ENCODE assay signal across 11 cellular contexts in genomic region chr7:105309235-105310156, GRCh38.
DNase-seq lines count a peak whose midpoint lies in the region; ATAC-seq, FAIRE-seq and TF ChIP-seq lines count a peak whose summit lies in the region.
"Had no signal": no experiment of that assay in that cellular context is flagged by ENCODE, and none has a peak within 500 bp of the region (broad histone marks: within the 10 kb centered on the region; RNA-seq: fewer than 3 reads in every experiment).

No MANE protein-coding gene starts in this region.

- H3K27ac ChIP-seq in GM12878 (ENCODE audit: control insufficient read depth, insufficient read depth) = no peak overlapping the region
- no peak overlapping the region for H3K27ac ChIP-seq in small intestine (ENCODE audit: low read depth in 1 of 2, low read length in 1 of 2)
- H3K27ac ChIP-seq: HL-60 had no signal

- peak; percentile 49 for ATAC-seq in HG03521 (IDR thresholded peaks at IDR 0.05; ENCODE audit: unreplicated experiment)
- peak; percentile 75 for ATAC-seq in GM12878
- no peak for ATAC-seq in HG02884 (IDR thresholded peaks at IDR 0.05; ENCODE audit: unreplicated experiment)
- no peak for ATAC-seq in HG03442 (IDR thresholded peaks at IDR 0.05; ENCODE audit: unreplicated experiment)

- WGBS in GM12878 (ENCODE audit: insufficient coverage, insufficient replicate concordance, low lambda C conversion rate, missing lambda C conversion rate) = 91% methylated on average over 2 of the region's 2 CpGs
- 76 to 87% (median 85%) methylated on average over 2 of the region's 2 CpGs for WGBS in small intestine, 3 donors

- DNase-seq in stimulated activated CD4-positive, alpha-beta T cell treated with anti-CD3 and anti-CD28 coated beads, Interleukin-15, amount 100 ng/mL, for 24 hours = peak; percentile 8
- no peak for DNase-seq in stimulated activated CD4-positive, alpha-beta T cell treated with anti-CD3 and anti-CD28 coated beads, Interleukin-12 subunit alpha, Interleukin-12 subunit beta, amount 100 ng/mL, for 4 hours
- DNase-seq in GM12878 (ENCODE audit: low read depth, low spot score) = no peak
- DNase-seq in HTR-8/SVneo (ENCODE audit: insufficient read length, low spot score) = no peak
- DNase-seq in small intestine = no peak
- DNase-seq: activated CD4-positive, alpha-beta T cell treated with anti-CD3 and anti-CD28 coated beads, Interleukin-2, amount 10 ng/mL, durations not matched to agents 24 days and 14 days; stimulated activated CD8-positive, alpha-beta memory T cell treated with anti-CD3 and anti-CD28 coated beads, Interleukin-4, amount 100 ng/mL, for 48 hours had no signal

- H3K4me3 ChIP-seq in GM12878 (no peak overlapping the region), small intestine (ENCODE audit: low read depth in 1 of 2, low read length in 2 of 2) (no peak overlapping the region)

- RAD21 ChIA-PET in GM12878 (lab: Charles Lee; ENCODE audit: unreplicated experiment) = interaction anchor here (1.2 to 3.4 kb wide), 7 partner anchors 9 to 284 kb away, joined by 3 to 29 read pairs (median 5); no protein-coding TSS in a partner anchor

- TF ChIP-seq CTCF in GM12878 (IDR thresholded peaks at IDR 0.05 in 2 of 3, conservative IDR thresholded peaks at IDR 0.05 in 1 of 3; ENCODE audit: control insufficient read depth in 2 of 3, extremely low read depth in 1 of 3, insufficient read depth in 1 of 3, low read depth in 3 of 3, low read length in 3 of 3) = no peak; a peak in 1 of 6 replicates

- BruUV-seq in GM12878 (replicated peaks; lab: Mats Ljungman, UMichigan) = no TSS peak

- intact Hi-C loops in GM12878 (cut with micrococcal nuclease; ENCODE audit: unreplicated experiment) = no loop called here

- peaks cover 28% of the 10 kb centered on the region for H3K4me1 ChIP-seq in GM12878 (ENCODE audit: control insufficient read depth, insufficient read depth, low read length)
- peaks cover 0 to 2% of the 10 kb centered on the region in 2 donors for H3K4me1 ChIP-seq in small intestine (ENCODE audit: control insufficient read depth in 2 of 2, insufficient read depth in 1 of 2, low read depth in 1 of 2, low read length in 1 of 2)

- H3K27me3 ChIP-seq in GM12878 (replicated peaks in 1 of 2; ENCODE audit: control insufficient read depth in 2 of 2, insufficient read depth in 2 of 2, low read length in 1 of 2) (no peaks in the 10 kb centered on the region), small intestine (ENCODE audit: control insufficient read depth in 2 of 2, insufficient read depth in 2 of 2, low read length in 2 of 2) (no peaks in the 10 kb centered on the region)

- SMC1A ChIA-PET in GM12878 (lab: Charles Lee; ENCODE audit: uncharacterized antibody, unreplicated experiment) = interaction anchor here (0.8 to 3.2 kb wide), 10 partner anchors 9 to 42 kb away, joined by 3 to 18 read pairs (median 4); no protein-coding TSS in a partner anchor

- CTCF ChIA-PET in GM12878 (lab: Yijun Ruan, JAX) = interaction anchor here (0.8 to 3.5 kb wide), 5 partner anchors 12 to 328 kb away, joined by 3 to 20 read pairs (median 4); no protein-coding TSS in a partner anchor

- peak overlapping the region; percentile 15 for H2AFZ ChIP-seq in GM12878 (ENCODE audit: control insufficient read depth, low read depth, low read length)

- H3K9ac ChIP-seq in GM12878 (ENCODE audit: control insufficient read depth, insufficient read depth, low read length) = no peak overlapping the region

- peaks cover 14% of the 10 kb centered on the region for H3K79me2 ChIP-seq in GM12878 (ENCODE audit: control insufficient read depth, insufficient read depth, low read length)

- POLR2A ChIA-PET in GM12878 (lab: Charles Lee) = interaction anchor here (0.7 to 2.6 kb wide), 3 partner anchors 10 to 30 kb away, joined by 3 to 22 read pairs (median 4); no protein-coding TSS in a partner anchor

- no peaks in the 10 kb centered on the region for H3K36me3 ChIP-seq in GM12878 (ENCODE audit: control insufficient read depth in 2 of 2, insufficient read depth in 2 of 2, low read length in 1 of 2)
- H3K36me3 ChIP-seq in small intestine (ENCODE audit: control insufficient read depth in 2 of 2, insufficient read depth in 2 of 2, low read length in 2 of 2) = no peaks in the 10 kb centered on the region

- in situ Hi-C loops in GM12878 (cut with MboI) = no loop called here

- H3K4me2 ChIP-seq in GM12878 (ENCODE audit: control insufficient read depth, insufficient read depth) = peak overlapping the region; percentile 62

- peak; percentile 75 for FAIRE-seq in GM12878 (lab: Jason Lieb, UNC)
- no peak for FAIRE-seq in HTR-8/SVneo (lab: Jason Lieb, UNC)
- no peak for FAIRE-seq in small intestine (lab: Jason Lieb, UNC)

- no peaks in the 10 kb centered on the region for H4K20me1 ChIP-seq in GM12878 (ENCODE audit: control insufficient read depth, insufficient read depth)

- no peak for TF ChIP-seq EP300 in GM12878 (IDR thresholded peaks at IDR 0.05; ENCODE audit: borderline replicate concordance in 1 of 2, control insufficient read depth in 1 of 2, low read depth in 2 of 2, low read length in 2 of 2)

- no peak for TF ChIP-seq RAD21 in GM12878 (IDR thresholded peaks at IDR 0.05; ENCODE audit: insufficient read depth, low read depth, low read length)

- no peaks in the 10 kb centered on the region for H3K9me3 ChIP-seq in GM12878 (replicated peaks; ENCODE audit: control insufficient read depth, insufficient read depth, low read length)
- no peaks in the 10 kb centered on the region for H3K9me3 ChIP-seq in small intestine (ENCODE audit: control insufficient read depth, low read depth)

- TF ChIP-seq POLR2A in GM12878 (IDR thresholded peaks at IDR 0.05; ENCODE audit: low read depth, low read length) = no peak

TF ChIP-seq in GM12878, 131 proteins besides CTCF, POLR2A, EP300 and RAD21 (continues in another document):
- TF ChIP-seq TAF1 (IDR thresholded peaks at IDR 0.05; ENCODE audit: borderline replicate concordance, low read depth, low read length) (no peak), IRF5 (IDR thresholded peaks at IDR 0.05; ENCODE audit: borderline replicate concordance) (no peak), CHD4 (IDR thresholded peaks at IDR 0.05) (no peak), LARP7 (IDR thresholded peaks at IDR 0.05) (no peak), MLLT1 (IDR thresholded peaks at IDR 0.05) (no peak), SRF (IDR thresholded peaks at IDR 0.05; ENCODE audit: low read depth in 2 of 2, low read length in 2 of 2) (no peak), MEF2B (IDR thresholded peaks at IDR 0.05; ENCODE audit: partially characterized antibody, poor library complexity, severe bottlenecking) (peak; percentile 39), SMAD5 (IDR thresholded peaks at IDR 0.05; ENCODE audit: low read depth) (no peak), JUNB (IDR thresholded peaks at IDR 0.05) (no peak), ASH2L (IDR thresholded peaks at IDR 0.05; ENCODE audit: borderline replicate concordance, low read depth) (no peak), YY1 (IDR thresholded peaks at IDR 0.05; ENCODE audit: low read depth, low read length) (no peak), TARDBP (IDR thresholded peaks at IDR 0.05; ENCODE audit: borderline replicate concordance) (no peak), WRNIP1 (IDR thresholded peaks at IDR 0.05; ENCODE audit: borderline replicate concordance, low read depth, low read length) (0 out of 2 replicates have a peak, but pooled peaks have one; percentile 28)
- TF ChIP-seq, protein P1, sequence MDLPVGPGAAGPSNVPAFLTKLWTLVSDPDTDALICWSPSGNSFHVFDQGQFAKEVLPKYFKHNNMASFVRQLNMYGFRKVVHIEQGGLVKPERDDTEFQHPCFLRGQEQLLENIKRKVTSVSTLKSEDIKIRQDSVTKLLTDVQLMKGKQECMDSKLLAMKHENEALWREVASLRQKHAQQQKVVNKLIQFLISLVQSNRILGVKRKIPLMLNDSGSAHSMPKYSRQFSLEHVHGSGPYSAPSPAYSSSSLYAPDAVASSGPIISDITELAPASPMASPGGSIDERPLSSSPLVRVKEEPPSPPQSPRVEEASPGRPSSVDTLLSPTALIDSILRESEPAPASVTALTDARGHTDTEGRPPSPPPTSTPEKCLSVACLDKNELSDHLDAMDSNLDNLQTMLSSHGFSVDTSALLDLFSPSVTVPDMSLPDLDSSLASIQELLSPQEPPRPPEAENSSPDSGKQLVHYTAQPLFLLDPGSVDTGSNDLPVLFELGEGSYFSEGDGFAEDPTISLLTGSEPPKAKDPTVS (IDR thresholded peaks at IDR 0.05; ENCODE audit: low read depth, low read length) = no peak
- TF ChIP-seq, protein P2, sequence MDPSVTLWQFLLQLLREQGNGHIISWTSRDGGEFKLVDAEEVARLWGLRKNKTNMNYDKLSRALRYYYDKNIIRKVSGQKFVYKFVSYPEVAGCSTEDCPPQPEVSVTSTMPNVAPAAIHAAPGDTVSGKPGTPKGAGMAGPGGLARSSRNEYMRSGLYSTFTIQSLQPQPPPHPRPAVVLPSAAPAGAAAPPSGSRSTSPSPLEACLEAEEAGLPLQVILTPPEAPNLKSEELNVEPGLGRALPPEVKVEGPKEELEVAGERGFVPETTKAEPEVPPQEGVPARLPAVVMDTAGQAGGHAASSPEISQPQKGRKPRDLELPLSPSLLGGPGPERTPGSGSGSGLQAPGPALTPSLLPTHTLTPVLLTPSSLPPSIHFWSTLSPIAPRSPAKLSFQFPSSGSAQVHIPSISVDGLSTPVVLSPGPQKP (IDR thresholded peaks at IDR 0.05; ENCODE audit: low read depth, low read length) = no peak

Comparison
In these comparisons a context has a peak if more than half of its experiments do, and no peak if none do; other contexts are left out.
1. ATAC-seq: peak in HG03521 (single experiment) and GM12878 (single experiment); none in HG02884 (single experiment) and HG03442 (single experiment).